8 cellular contexts compared by ENCODE assay signal in genomic region chr5:111158105-111158744, GRCh38.
DNase-seq lines count a peak whose midpoint lies in the region; ATAC-seq and TF ChIP-seq lines count a peak whose summit lies in the region.

No MANE protein-coding gene starts in this region.

- WGBS in prostate gland: 13% methylated on average over 9 of the region's 9 CpGs
- WGBS in aorta, 2 donors: 15 to 16% methylated on average over 9 of the region's 9 CpGs

- H3K36me3 Mint-ChIP-seq in Calu3 (ENCODE audit: insufficient read depth, unreplicated experiment): no peaks in the 10 kb centered on the region

- TF ChIP-seq CTCF in Calu3 (IDR thresholded peaks at IDR 0.05; ENCODE audit: unreplicated experiment) (peak; percentile 98), LNCAP (IDR thresholded peaks at IDR 0.05) (peak; percentile 100), prostate gland (IDR thresholded peaks at IDR 0.05) (peak; percentile 89 to 98 (median 93))

- peaks cover 7% of the 10 kb centered on the region for H3K4me1 Mint-ChIP-seq in Calu3 (ENCODE audit: low read depth, unreplicated experiment)

- no peaks in the 10 kb centered on the region for H3K9me3 Mint-ChIP-seq in Calu3 (ENCODE audit: low read depth, unreplicated experiment)

- H3K27me3 ChIP-seq in prostate gland (replicated peaks; ENCODE audit: insufficient read depth): no peaks in the 10 kb centered on the region
- H3K27me3 ChIP-seq in aorta (ENCODE audit: control insufficient read depth in 1 of 2, insufficient read depth in 2 of 2, low read length in 1 of 2): no peaks in the 10 kb centered on the region

- intact Hi-C loops in Calu3 (cut with micrococcal nuclease; ENCODE audit: unreplicated experiment) (loop anchor here (1.0 to 5.0 kb wide), 3 partner anchors 121 to 989 kb away; no protein-coding TSS in a partner anchor), prostate gland (cut with DNase I) (loop anchor here (5.0 kb wide), 4 partner anchors 124 to 989 kb away; no protein-coding TSS in a partner anchor), aorta (cut with DNase I) (loop anchor here in 1 of 2 donors (5.0 kb wide), 2 partner anchors 119 to 989 kb away; no protein-coding TSS in a partner anchor)

- BruUV-seq in Calu3 (replicated peaks; lab: Mats Ljungman, UMichigan): no TSS peak

- no peaks in the 10 kb centered on the region for H3K36me3 ChIP-seq in SK-N-MC (ENCODE audit: insufficient read depth, low read length)
- no peaks in the 10 kb centered on the region for H3K36me3 ChIP-seq in prostate gland
- no peaks in the 10 kb centered on the region for H3K36me3 ChIP-seq in aorta (ENCODE audit: control insufficient read depth in 1 of 2, insufficient read depth in 2 of 2, low read length in 1 of 2)

- no peak for TF ChIP-seq POLR2A in prostate gland (IDR thresholded peaks at IDR 0.05)

- no peaks in the 10 kb centered on the region for H3K27me3 Mint-ChIP-seq in Calu3 (ENCODE audit: unreplicated experiment)

- no peak overlapping the region for H3K9ac ChIP-seq in SK-N-MC (ENCODE audit: insufficient read length)

- H3K4me3 Mint-ChIP-seq in Calu3 (ENCODE audit: low read depth, unreplicated experiment): no peak overlapping the region

- H3K27ac ChIP-seq in SK-N-MC: no peak overlapping the region
- H3K27ac ChIP-seq in prostate gland: no peak overlapping the region
- no peak overlapping the region for H3K27ac ChIP-seq in aorta (ENCODE audit: low read depth in 1 of 2, low read length in 2 of 2)

- peak; percentile 67 for ATAC-seq in GM21367 (IDR thresholded peaks at IDR 0.05; ENCODE audit: unreplicated experiment)
- peak; percentile 81 for ATAC-seq in aorta (ENCODE audit: low FRiP score)

- no peaks in the 10 kb centered on the region for H3K4me1 ChIP-seq in prostate gland (replicated peaks)
- H3K4me1 ChIP-seq in aorta (ENCODE audit: control insufficient read depth in 1 of 2, insufficient read depth in 2 of 2, low read length in 2 of 2): no peaks in the 10 kb centered on the region

- no peak overlapping the region for H3K27ac Mint-ChIP-seq in Calu3 (ENCODE audit: unreplicated experiment)

- H3K4me3 ChIP-seq in SK-N-MC: no peak overlapping the region
- no peak overlapping the region for H3K4me3 ChIP-seq in prostate gland
- no peak overlapping the region for H3K4me3 ChIP-seq in aorta (ENCODE audit: low read length in 2 of 2)

- CTCF ChIA-PET in Calu3 (lab: Charles Lee): interaction anchor here (0.9 to 3.1 kb wide), 6 partner anchors 11 to 150 kb away, joined by 3 to 16 read pairs (median 4); partner anchors contain the start of gene CAMK4

- DNase-seq in Calu3 (peak; percentile 83), SK-N-MC (ENCODE audit: low read depth, low spot score) (peak; percentile 52), glomerular endothelial cell (ENCODE audit: extremely low read depth, low read depth, low spot score) (peak; percentile 73), prostate gland (ENCODE audit: low spot score) (peak; percentile 67), aorta (peak in 1 of 2 donors; percentile 63)
- peak; percentile 79 for DNase-seq in activated naive CD4-positive, alpha-beta T cell treated with Interleukin-2 at 50 U/mL for 16 hours

- H3K9me3 ChIP-seq in SK-N-MC (ENCODE audit: low read depth, low read length): no peaks in the 10 kb centered on the region
- H3K9me3 ChIP-seq in prostate gland: no peaks in the 10 kb centered on the region
- no peaks in the 10 kb centered on the region for H3K9me3 ChIP-seq in aorta (ENCODE audit: control insufficient read depth, low read length)
